Comparison of ENCODE assay signal across 17 cellular contexts in the genomic region with DNA sequence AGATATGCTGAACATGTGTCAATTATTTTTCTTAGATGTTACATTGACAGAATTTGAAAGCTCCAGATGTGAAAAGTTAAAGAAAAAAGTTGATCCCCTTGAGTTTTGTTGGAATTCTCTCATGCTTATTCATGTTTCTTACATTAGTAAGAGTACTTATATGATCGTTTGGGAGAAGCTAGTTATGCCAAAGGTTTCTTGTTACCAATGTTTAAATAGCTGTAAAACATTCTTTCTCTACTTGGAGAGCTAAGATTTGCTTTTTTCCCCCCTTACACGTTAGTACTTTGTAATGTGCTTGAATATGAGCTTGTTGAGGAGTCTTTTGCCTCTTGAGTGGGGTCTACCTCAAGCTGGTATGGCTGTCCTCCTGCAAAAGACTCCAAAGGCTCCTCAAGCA.
"Had no signal": no experiment of that assay in that cellular context is flagged by ENCODE, and none has a peak within 500 bp of the region (broad histone marks: within the 10 kb centered on the region; RNA-seq: fewer than 3 reads in every experiment).

No MANE protein-coding gene starts in this region.

- H3K27me3 ChIP-seq: adrenal gland, ascending aorta, gastrocnemius medialis, tibial artery had no signal

- H3K4me1 ChIP-seq: adrenal gland, ascending aorta, gastrocnemius medialis, parathyroid adenoma had no signal

- H3K36me3 ChIP-seq: adrenal gland, ascending aorta, gastrocnemius medialis, tibial artery, WERI-Rb-1 had no signal

- DNase-seq: activated CD4-positive, CD25-positive, alpha-beta regulatory T cell treated with anti-CD3 and anti-CD28 coated beads, Interleukin-2, amount 50 U/mL, for 72 hours; activated T-cell treated with anti-CD3 and anti-CD28 coated beads, Interleukin-2, amount 50 U/mL, for 1 hour; adrenal gland; gastrocnemius medialis; hippocampal formation; left cardiac atrium; nucleus accumbens; right cardiac atrium; stimulated activated CD4-positive, alpha-beta T cell treated with anti-CD3 and anti-CD28 coated beads, Interleukin-1b, Interleukin-23, amount 100 ng/mL, for 48 hours; stimulated activated naive CD8-positive, alpha-beta T cell treated with anti-CD3 and anti-CD28 coated beads, Interleukin-15, amount 100 ng/mL, for 72 hours; T-helper 1 cell; tibial artery; WERI-Rb-1 had no signal

- H3K9me3 ChIP-seq: adrenal gland, ascending aorta, gastrocnemius medialis, tibial artery had no signal

- H3K27ac ChIP-seq: adrenal gland, ascending aorta, coronary artery, gastrocnemius medialis, parathyroid adenoma, tibial artery, WERI-Rb-1 had no signal

- H3K79me2 ChIP-seq: parathyroid adenoma had no signal

- ATAC-seq: gastrocnemius medialis; right cardiac atrium; stimulated activated naive CD8-positive, alpha-beta T cell treated with anti-CD3 and anti-CD28 coated beads, Interleukin-15, amount 100 ng/mL, for 72 hours had no signal

- H3K9ac ChIP-seq: parathyroid adenoma had no signal

- H3K4me3 ChIP-seq: adrenal gland, ascending aorta, coronary artery, gastrocnemius medialis, skin epidermis, tibial artery had no signal

- H2AFZ ChIP-seq: parathyroid adenoma had no signal
